8 cellular contexts compared by ENCODE assay signal in the genomic region with DNA sequence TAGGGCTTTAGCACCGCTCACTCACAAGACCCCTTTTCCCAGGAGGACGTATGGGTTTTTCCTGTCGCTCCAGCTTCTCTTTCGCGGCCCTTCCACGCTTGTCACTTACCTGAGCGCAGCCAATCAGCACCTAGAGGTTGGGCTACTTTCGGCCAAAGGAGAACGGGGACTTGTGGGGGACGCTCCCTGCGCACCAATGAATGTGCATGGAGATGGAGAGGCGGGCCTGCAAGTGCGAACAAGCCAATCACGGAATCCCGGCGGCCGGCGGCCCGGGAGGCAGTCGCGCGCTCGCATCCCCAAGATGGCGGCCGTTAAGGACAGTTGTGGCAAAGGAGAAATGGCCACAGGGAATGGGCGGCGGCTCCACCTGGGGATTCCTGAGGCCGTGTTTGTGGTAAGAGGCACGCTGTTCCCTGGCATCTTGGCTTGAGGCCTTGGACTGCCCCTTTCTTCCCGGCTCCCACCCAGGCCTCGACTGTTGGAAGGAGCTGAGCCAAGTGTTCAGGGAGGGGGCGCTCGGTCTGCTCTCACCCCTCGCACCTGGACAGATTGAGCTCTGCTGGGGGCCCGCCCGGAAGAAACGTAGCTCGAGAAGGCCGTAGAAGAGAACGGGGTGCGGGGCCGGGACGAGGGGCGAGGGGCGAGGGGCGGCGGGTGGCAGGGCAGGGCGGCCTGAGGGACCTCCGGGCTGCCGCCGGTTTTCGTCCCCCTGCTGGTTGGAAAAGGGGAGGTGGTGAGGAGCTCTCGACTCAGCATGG. TPM values are rescaled to one million over a fixed set of nuclear protein-coding genes. Genes with fewer than 3 reads are reported as not detected.
DNase-seq lines count a peak whose midpoint lies in the region; ATAC-seq and TF ChIP-seq lines count a peak whose summit lies in the region.

A gene with protein sequence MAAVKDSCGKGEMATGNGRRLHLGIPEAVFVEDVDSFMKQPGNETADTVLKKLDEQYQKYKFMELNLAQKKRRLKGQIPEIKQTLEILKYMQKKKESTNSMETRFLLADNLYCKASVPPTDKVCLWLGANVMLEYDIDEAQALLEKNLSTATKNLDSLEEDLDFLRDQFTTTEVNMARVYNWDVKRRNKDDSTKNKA (plus strand): TSS at position 282 of the 761 bp plus-strand sequence. CDS start 23 bp downstream, at position 305.

- intact Hi-C loops in spleen (cut with DNase I; ENCODE audit: low total_unique reads): no loop called here

- peaks cover 0 to 14% (median 3%) of the 10 kb centered on the region in 6 donors for H3K36me3 ChIP-seq in spleen

- WGBS in spleen, 5 donors: 0 to 51% (median 1%) methylated on average over 30 to 53 of the region's 53 CpGs

- peak within 1 kb of the TSS; percentile 54 to 85 (median 64) for H3K4me3 ChIP-seq in spleen

- no peak for TF ChIP-seq POLR2A in spleen (IDR thresholded peaks at IDR 0.05)

- ATAC-seq in GM19023 (IDR thresholded peaks at IDR 0.05; ENCODE audit: unreplicated experiment) (peak; percentile 96), HG03280 (IDR thresholded peaks at IDR 0.05; ENCODE audit: unreplicated experiment) (peak; percentile 99)

- H3K27me3 ChIP-seq in spleen (replicated peaks in 1 of 7): no peaks in the 10 kb centered on the region

- H3K27ac ChIP-seq in spleen: peak within 1 kb of the TSS; percentile 64 to 93 (median 88)

- H3K9me3 ChIP-seq in spleen: no peaks in the 10 kb centered on the region

- DNase-seq in AG09319 (ENCODE audit: extremely low read depth, low read depth) (peak; percentile 92), NCI-H345 (lab: John Stamatoyannopoulos, UW) (peak; percentile 95), inferior parietal cortex (ENCODE audit: extremely low spot score) (peak; percentile 91), spleen (peak; percentile 96)
- peak; percentile 62 to 74 (median 72) for DNase-seq in activated CD4-positive, CD25-positive, alpha-beta regulatory T cell (lab: John Stamatoyannopoulos, UW)
- peak; percentile 87 for DNase-seq in central memory CD4-positive, alpha-beta T cell

- TF ChIP-seq CTCF in AG09319 (IDR thresholded peaks at IDR 0.05; ENCODE audit: low read depth, low read length): peak; percentile 44
- TF ChIP-seq CTCF in spleen (IDR thresholded peaks at IDR 0.05 in 8 of 11, conservative IDR thresholded peaks at IDR 0.05 in 3 of 11): peak in 7 of 11 experiments; percentile 5 to 66 (median 59)

- peaks cover 0 to 30% (median 22%) of the 10 kb centered on the region in 6 donors for H3K4me1 ChIP-seq in spleen

RNA-seq across cellular contexts. Expression of the gene that starts here (rescaled TPM):
- 10 to 100 TPM; 24.2 to 37.8 (median 27.9) TPM for total RNA-seq in spleen
- polyA plus RNA-seq in spleen: 10 to 100 TPM; 24.1 to 42.1 (median 35.9) TPM

Comparison
In these comparisons a context has a peak if more than half of its experiments do, and no peak if none do; other contexts are left out.
1. Peak in every context shown above with its lines: DNase-seq, ATAC-seq, H3K4me3 ChIP-seq and H3K27ac ChIP-seq.